ENCODE assay signal across 2 cellular contexts in genomic region chr6:160253242-160253641, GRCh38.
TF ChIP-seq lines count a peak whose summit lies in the region.

No MANE protein-coding gene starts in this region.

TF ChIP-seq in K562, 482 proteins besides CTCF, POLR2A, EP300 and RAD21:
- TF ChIP-seq BCOR (IDR thresholded peaks at IDR 0.05) (no peak), RFX1 (IDR thresholded peaks at IDR 0.05) (peak; percentile 72), CHD2 (IDR thresholded peaks at IDR 0.05; ENCODE audit: low read depth, low read length) (no peak), CREB5 (CRISPR knock-in tag; IDR thresholded peaks at IDR 0.05) (no peak)
- TF ChIP-seq, protein P1, sequence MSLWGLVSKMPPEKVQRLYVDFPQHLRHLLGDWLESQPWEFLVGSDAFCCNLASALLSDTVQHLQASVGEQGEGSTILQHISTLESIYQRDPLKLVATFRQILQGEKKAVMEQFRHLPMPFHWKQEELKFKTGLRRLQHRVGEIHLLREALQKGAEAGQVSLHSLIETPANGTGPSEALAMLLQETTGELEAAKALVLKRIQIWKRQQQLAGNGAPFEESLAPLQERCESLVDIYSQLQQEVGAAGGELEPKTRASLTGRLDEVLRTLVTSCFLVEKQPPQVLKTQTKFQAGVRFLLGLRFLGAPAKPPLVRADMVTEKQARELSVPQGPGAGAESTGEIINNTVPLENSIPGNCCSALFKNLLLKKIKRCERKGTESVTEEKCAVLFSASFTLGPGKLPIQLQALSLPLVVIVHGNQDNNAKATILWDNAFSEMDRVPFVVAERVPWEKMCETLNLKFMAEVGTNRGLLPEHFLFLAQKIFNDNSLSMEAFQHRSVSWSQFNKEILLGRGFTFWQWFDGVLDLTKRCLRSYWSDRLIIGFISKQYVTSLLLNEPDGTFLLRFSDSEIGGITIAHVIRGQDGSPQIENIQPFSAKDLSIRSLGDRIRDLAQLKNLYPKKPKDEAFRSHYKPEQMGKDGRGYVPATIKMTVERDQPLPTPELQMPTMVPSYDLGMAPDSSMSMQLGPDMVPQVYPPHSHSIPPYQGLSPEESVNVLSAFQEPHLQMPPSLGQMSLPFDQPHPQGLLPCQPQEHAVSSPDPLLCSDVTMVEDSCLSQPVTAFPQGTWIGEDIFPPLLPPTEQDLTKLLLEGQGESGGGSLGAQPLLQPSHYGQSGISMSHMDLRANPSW (CRISPR knock-in tag; IDR thresholded peaks at IDR 0.05), result no peak
TF ChIP-seq in K562: peak in this region for 1.

TF ChIP-seq in HepG2, 621 proteins besides CTCF, POLR2A, EP300 and RAD21:
- no peak for TF ChIP-seq CBX1 (IDR thresholded peaks at IDR 0.05; ENCODE audit: low read depth)
- TF ChIP-seq, protein P2, sequence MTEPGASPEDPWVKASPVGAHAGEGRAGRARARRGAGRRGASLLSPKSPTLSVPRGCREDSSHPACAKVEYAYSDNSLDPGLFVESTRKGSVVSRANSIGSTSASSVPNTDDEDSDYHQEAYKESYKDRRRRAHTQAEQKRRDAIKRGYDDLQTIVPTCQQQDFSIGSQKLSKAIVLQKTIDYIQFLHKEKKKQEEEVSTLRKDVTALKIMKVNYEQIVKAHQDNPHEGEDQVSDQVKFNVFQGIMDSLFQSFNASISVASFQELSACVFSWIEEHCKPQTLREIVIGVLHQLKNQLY (CRISPR knock-in tag; IDR thresholded peaks at IDR 0.05), result no peak
- no peak for TF ChIP-seq SRSF9 (IDR thresholded peaks at IDR 0.05; ENCODE audit: borderline replicate concordance, insufficient read depth, low read depth, low read length, poor library complexity, severe bottlenecking)
- TF ChIP-seq RFX1 (IDR thresholded peaks at IDR 0.05), result peak; percentile 24; the same call in 1 of the 2 replicates
- TF ChIP-seq, protein P3, sequence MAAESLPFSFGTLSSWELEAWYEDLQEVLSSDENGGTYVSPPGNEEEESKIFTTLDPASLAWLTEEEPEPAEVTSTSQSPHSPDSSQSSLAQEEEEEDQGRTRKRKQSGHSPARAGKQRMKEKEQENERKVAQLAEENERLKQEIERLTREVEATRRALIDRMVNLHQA (CRISPR knock-in tag; IDR thresholded peaks at IDR 0.05), result no peak
- no peak for TF ChIP-seq RBFOX2 (IDR thresholded peaks at IDR 0.05; ENCODE audit: low read depth, low read length)
